In the genomic region with DNA sequence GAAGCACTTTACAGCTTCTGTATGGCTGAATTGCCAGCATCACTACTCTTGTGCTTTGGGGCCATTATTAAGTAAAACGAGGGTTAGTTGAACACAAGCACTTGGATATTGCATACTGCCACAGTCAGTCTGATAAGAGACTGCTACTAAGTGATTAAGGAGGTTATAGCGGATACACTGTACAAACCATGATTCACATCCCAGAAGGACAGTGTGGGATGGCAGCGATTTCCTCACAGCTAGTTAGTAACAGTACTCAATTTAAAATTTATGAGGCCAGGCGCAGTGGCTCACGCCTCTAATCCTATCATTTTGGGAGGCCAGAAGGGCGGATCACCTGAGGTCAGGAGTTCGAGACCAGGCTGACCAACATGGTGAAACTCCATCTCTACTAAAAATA, we compare ENCODE assay signal across 17 cellular contexts. TPM values are rescaled to one million over a fixed set of nuclear protein-coding genes. Genes with fewer than 3 reads are reported as not detected.
A peak's percentile ranks its signal among the peaks of the same experiment; 100 is the strongest.
DNase-seq lines count a peak whose midpoint lies in the region; ATAC-seq and TF ChIP-seq lines count a peak whose summit lies in the region.
"Had no signal": no experiment of that assay in that cellular context is flagged by ENCODE, and none has a peak within 500 bp of the region (broad histone marks: within the 10 kb centered on the region; RNA-seq: fewer than 3 reads in every experiment).

No MANE protein-coding gene starts in this region.

- no peak overlapping the region for H4K5ac ChIP-seq in IMR-90 (ENCODE audit: low read depth, low read length)

- 92% methylated on average over 2 of the region's 7 CpGs; no CpG with 5 or more reads in 1 of the 2 experiments for WGBS in IMR-90 (ENCODE audit: extremely low coverage in 2 of 2, insufficient read length in 1 of 2), 2 experiments
- WGBS in mesodermal cell (ENCODE audit: insufficient coverage in 2 of 2), 2 experiments = 89 to 95% methylated on average over 4 to 6 of the region's 7 CpGs

- no peak overlapping the region for H2BK15ac ChIP-seq in IMR-90 (ENCODE audit: low read depth, low read length)

- TF ChIP-seq POLR2A in IMR-90 (IDR thresholded peaks at IDR 0.05; ENCODE audit: low read depth, low read length) (no peak), gastrocnemius medialis (IDR thresholded peaks at IDR 0.05) (no peak)

- no peaks in the 10 kb centered on the region for H3K27me3 Mint-ChIP-seq in CD8-positive, alpha-beta T cell (ENCODE audit: low read depth)
- H3K27me3 Mint-ChIP-seq in brain = peaks cover 16% of the 10 kb centered on the region

- intact Hi-C loops in CD8-positive, alpha-beta T cell (cut with DNase I, micrococcal nuclease) = loop anchor here (5.0 to 10.0 kb wide), 5 partner anchors 261 to 929 kb away; partner anchors contain the start of genes NBEAL1 (in 2 of the 2), FAM117B (in 1 of the 2) and FZD7 (in 1 of the 2)
- intact Hi-C loops in IMR-90 (cut with micrococcal nuclease) = loop anchor here (10.0 kb wide), 2 partner anchors 171 to 339 kb away; partner anchors contain the start of gene FZD7
- intact Hi-C loops in gastrocnemius medialis (cut with DNase I; ENCODE audit: low total_unique reads) = loop anchor here (10.0 kb wide), 2 partner anchors 641 to 1509 kb away; partner anchors contain the start of genes CLK1 and NBEAL1

- no peak for DNase-seq in CD8-positive, alpha-beta T cell
- peak; percentile 58 for DNase-seq in IMR-90
- DNase-seq in gastrocnemius medialis = no peak
- DNase-seq in epidermal melanocyte (ENCODE audit: insufficient read length, low spot score) = no peak
- no peak for DNase-seq in NCI-H1436 (lab: John Stamatoyannopoulos, UW)
- DNase-seq: AML-193; cortex of kidney; DND-41; mucosa of descending colon; NCI-H1105; NCI-H446 treated with DMSO at 0.1 percent for 48 hours; psoas muscle; stimulated activated CD4-positive, alpha-beta T cell treated with anti-CD3 and anti-CD28 coated beads, Interleukin-1b, Interleukin-23, amount 100 ng/mL, for 48 hours; upper lobe of left lung had no signal

- H3K18ac ChIP-seq in IMR-90 (ENCODE audit: low read depth, low read length) = no peak overlapping the region

- H3K4me1 Mint-ChIP-seq in CD8-positive, alpha-beta T cell (ENCODE audit: low read depth) = peaks cover 14% of the 10 kb centered on the region
- H3K4me1 Mint-ChIP-seq in brain = peaks cover 24% of the 10 kb centered on the region

- no peak for ATAC-seq in CD8-positive, alpha-beta T cell
- ATAC-seq in IMR-90 (ENCODE audit: low read depth) (no peak), GM21723 (IDR thresholded peaks at IDR 0.05; ENCODE audit: unreplicated experiment) (no peak), gastrocnemius medialis (no peak)
- ATAC-seq: mucosa of descending colon, psoas muscle had no signal

- H2AK5ac ChIP-seq in IMR-90 (ENCODE audit: low read depth, low read length) = no peak overlapping the region

- no peaks in the 10 kb centered on the region for H3K9me3 Mint-ChIP-seq in CD8-positive, alpha-beta T cell
- H3K9me3 Mint-ChIP-seq in brain = peaks cover 0 to 8% (median 0%) of the 10 kb centered on the region in 5 experiments

- peak overlapping the region; percentile 7; the same call in 1 of the 2 replicates for H3K14ac ChIP-seq in IMR-90 (replicated peaks; ENCODE audit: low read depth, low read length)

- no peak overlapping the region for H4K91ac ChIP-seq in IMR-90 (ENCODE audit: insufficient read depth, low read depth, low read length)

- H3K9me3 ChIP-seq in CD8-positive, alpha-beta T cell (ENCODE audit: low read length) = no peaks in the 10 kb centered on the region
- H3K9me3 ChIP-seq in IMR-90 (ENCODE audit: control insufficient read depth, insufficient read depth, low read length) (no peaks in the 10 kb centered on the region), mesodermal cell (ENCODE audit: control insufficient read depth, low read length) (no peaks in the 10 kb centered on the region), gastrocnemius medialis (no peaks in the 10 kb centered on the region)
- H3K9me3 ChIP-seq: mucosa of descending colon, psoas muscle, upper lobe of left lung had no signal

- no peaks in the 10 kb centered on the region for H3K9me1 ChIP-seq in IMR-90 (ENCODE audit: insufficient read depth, low read length)

- BruUV-seq in IMR-90 (replicated peaks; lab: Mats Ljungman, UMichigan) = no TSS peak

- H3K4me2 ChIP-seq in IMR-90 (ENCODE audit: low read depth, low read length) = no peak overlapping the region

- TF ChIP-seq RAD21 in IMR-90 (IDR thresholded peaks at IDR 0.05; ENCODE audit: low read length) = no peak

- H4K20me1 ChIP-seq in IMR-90 (ENCODE audit: insufficient read depth, low read length) = peaks cover 16% of the 10 kb centered on the region

- H2AK9ac ChIP-seq in IMR-90 (replicated peaks; ENCODE audit: low read depth, low read length, poor library complexity) = no peak overlapping the region

- no peak overlapping the region for H3K4ac ChIP-seq in IMR-90 (ENCODE audit: low read depth, low read length)

- peak overlapping the region; percentile 8; the same call in 1 of the 2 replicates for H3K23ac ChIP-seq in IMR-90 (ENCODE audit: low read depth, low read length)

- H3K27ac ChIP-seq in CD8-positive, alpha-beta T cell (ENCODE audit: low read depth, low read length) = no peak overlapping the region
- H3K27ac ChIP-seq in IMR-90 (ENCODE audit: insufficient read depth, low read length) = no peak overlapping the region
- peak overlapping the region; percentile 30 for H3K27ac ChIP-seq in mesodermal cell (ENCODE audit: low read depth, low read length, severe bottlenecking)
- H3K27ac ChIP-seq in gastrocnemius medialis = no peak overlapping the region

- H3K36me3 Mint-ChIP-seq in CD8-positive, alpha-beta T cell = peaks cover 17% of the 10 kb centered on the region
- H3K36me3 Mint-ChIP-seq in brain = no peaks in the 10 kb centered on the region

- H3K27me3 ChIP-seq in CD8-positive, alpha-beta T cell (ENCODE audit: insufficient read depth, low read length) = no peaks in the 10 kb centered on the region
- H3K27me3 ChIP-seq in IMR-90 (ENCODE audit: control insufficient read depth, insufficient read depth, low read length) (no peaks in the 10 kb centered on the region), gastrocnemius medialis (no peaks in the 10 kb centered on the region)
- H3K27me3 ChIP-seq: upper lobe of left lung had no signal

- H3K9ac ChIP-seq in IMR-90 (ENCODE audit: low read depth, low read length) = no peak overlapping the region

- POLR2A ChIA-PET in CD8-positive, alpha-beta T cell (lab: Charles Lee) = no interaction called here
- POLR2A ChIA-PET in IMR-90 (lab: Charles Lee; ENCODE audit: unreplicated experiment) = interaction anchor here (0.6 kb wide), 1 partner anchor 96 kb away, joined by 8 read pairs; no protein-coding TSS in a partner anchor

- no peak overlapping the region for H4K8ac ChIP-seq in IMR-90 (ENCODE audit: low read depth in 2 of 2, low read length in 2 of 2)

- peak overlapping the region; percentile 23 for H3K4me3 Mint-ChIP-seq in CD8-positive, alpha-beta T cell
- peak overlapping the region in 4 of 5 experiments; percentile 63 to 100 (median 81) for H3K4me3 Mint-ChIP-seq in brain

- CTCF ChIA-PET in CD8-positive, alpha-beta T cell (lab: Charles Lee) = no interaction called here
- CTCF ChIA-PET in IMR-90 (lab: Yijun Ruan, JAX) = no interaction called here

- peaks cover 0 to 10% of the 10 kb centered on the region in 2 experiments; a peak in 2 of 4 replicates for H3K79me1 ChIP-seq in IMR-90 (ENCODE audit: low read depth in 1 of 2, low read length in 2 of 2)

- TF ChIP-seq CTCF in CD8-positive, alpha-beta T cell (IDR thresholded peaks at IDR 0.05) = no peak
- TF ChIP-seq CTCF in IMR-90 (conservative IDR thresholded peaks at IDR 0.05; ENCODE audit: low read depth, low read length) = no peak
- TF ChIP-seq CTCF in brain (conservative IDR thresholded peaks at IDR 0.05) = no peak
- TF ChIP-seq CTCF in gastrocnemius medialis (IDR thresholded peaks at IDR 0.05 in 4 of 5, conservative IDR thresholded peaks at IDR 0.05 in 1 of 5) = no peak

- no peak overlapping the region for H2BK5ac ChIP-seq in IMR-90 (ENCODE audit: low read depth, low read length, poor library complexity, severe bottlenecking)

- H2BK120ac ChIP-seq in IMR-90 (ENCODE audit: low read depth, low read length) = no peak overlapping the region

- H3K4me3 ChIP-seq in CD8-positive, alpha-beta T cell (ENCODE audit: low read depth, low read length) = no peak overlapping the region
- H3K4me3 ChIP-seq in IMR-90 (ENCODE audit: insufficient read depth, low read depth, low read length) = no peak overlapping the region
- H3K4me3 ChIP-seq in mesodermal cell (ENCODE audit: extremely low read depth, insufficient read depth, low read length, poor library complexity, severe bottlenecking) = no peak overlapping the region
- no peak overlapping the region for H3K4me3 ChIP-seq in gastrocnemius medialis
- H3K4me3 ChIP-seq: mucosa of descending colon, psoas muscle had no signal

- no peak overlapping the region for H3K56ac ChIP-seq in IMR-90 (ENCODE audit: extremely low read depth, insufficient read depth, low read length)

- no peaks in the 10 kb centered on the region for H3K36me3 ChIP-seq in CD8-positive, alpha-beta T cell (ENCODE audit: insufficient read depth, low read length)
- H3K36me3 ChIP-seq in IMR-90 (ENCODE audit: control insufficient read depth, insufficient read depth, low read length) (no peaks in the 10 kb centered on the region), mesodermal cell (ENCODE audit: control insufficient read depth, insufficient read depth, low read length) (no peaks in the 10 kb centered on the region), gastrocnemius medialis (no peaks in the 10 kb centered on the region)
- H3K36me3 ChIP-seq: upper lobe of left lung had no signal

- no peak overlapping the region for H3K27ac Mint-ChIP-seq in CD8-positive, alpha-beta T cell
- peak overlapping the region in 4 of 5 experiments; percentile 16 to 99 (median 85) for H3K27ac Mint-ChIP-seq in brain

- H2AFZ ChIP-seq in IMR-90 (replicated peaks; ENCODE audit: low read length, poor library complexity) = no peak overlapping the region

- H3K4me1 ChIP-seq in CD8-positive, alpha-beta T cell (ENCODE audit: insufficient read depth, low read length) = peaks cover 8% of the 10 kb centered on the region
- no peaks in the 10 kb centered on the region for H3K4me1 ChIP-seq in IMR-90 (ENCODE audit: control insufficient read depth, insufficient read depth, low read length)
- peaks cover 6% of the 10 kb centered on the region for H3K4me1 ChIP-seq in mesodermal cell (ENCODE audit: control insufficient read depth, insufficient read depth, low read length, poor library complexity, severe bottlenecking)
- H3K4me1 ChIP-seq in gastrocnemius medialis = peaks cover under 1 to 4% of the 10 kb centered on the region in 2 donors
- H3K4me1 ChIP-seq: psoas muscle had no signal

- no peak overlapping the region for H2BK20ac ChIP-seq in IMR-90 (ENCODE audit: low read depth, low read length)

- in situ Hi-C loops in IMR-90 (cut with MboI; ENCODE audit: low sequenced_read_pairs) (no loop called here), gastrocnemius medialis (cut with MboI; ENCODE audit: low sequenced_read_pairs in 4 of 4) (no loop called here)

- dilution Hi-C loops in IMR-90 (cut with HindIII; ENCODE audit: low sequenced_read_pairs, unreplicated experiment) = no loop called here

RNA-seq across cellular contexts. Expression of gene BMPR2, which starts 2.6 kb away (rescaled TPM):
- 1 to 10 TPM; 9.4 to 9.6 TPM for total RNA-seq in CD8-positive, alpha-beta T cell
- total RNA-seq in IMR-90 (2012; rRNA removed) (30.1 and 34.7 TPM in 2 replicates), gastrocnemius medialis (10 to 100 TPM; 25.0 to 35.0 (median 27.2) TPM)
- polyA plus RNA-seq in IMR-90 (2012; rRNA removed) (15.7 and 17.0 TPM in 2 replicates), brain (ENCODE audit: insufficient read depth, low read depth, low replicate concordance) (16.5 TPM)
- polyA plus RNA-seq in IMR-90 (2012; cell fraction: cytosol; rRNA removed) = 4.2 and 4.9 TPM in 2 replicates
- 1.8 and 13.4 TPM in 2 replicates for polyA plus RNA-seq in IMR-90 (2012; cell fraction: nucleus; rRNA removed; ENCODE audit: low replicate concordance)
- polyA plus RNA-seq in mesodermal cell (2013, experiment 1 of 2) = 43.2 TPM
- 35.9 TPM for polyA plus RNA-seq in mesodermal cell (2013, experiment 2 of 2)
